In the genomic region with DNA sequence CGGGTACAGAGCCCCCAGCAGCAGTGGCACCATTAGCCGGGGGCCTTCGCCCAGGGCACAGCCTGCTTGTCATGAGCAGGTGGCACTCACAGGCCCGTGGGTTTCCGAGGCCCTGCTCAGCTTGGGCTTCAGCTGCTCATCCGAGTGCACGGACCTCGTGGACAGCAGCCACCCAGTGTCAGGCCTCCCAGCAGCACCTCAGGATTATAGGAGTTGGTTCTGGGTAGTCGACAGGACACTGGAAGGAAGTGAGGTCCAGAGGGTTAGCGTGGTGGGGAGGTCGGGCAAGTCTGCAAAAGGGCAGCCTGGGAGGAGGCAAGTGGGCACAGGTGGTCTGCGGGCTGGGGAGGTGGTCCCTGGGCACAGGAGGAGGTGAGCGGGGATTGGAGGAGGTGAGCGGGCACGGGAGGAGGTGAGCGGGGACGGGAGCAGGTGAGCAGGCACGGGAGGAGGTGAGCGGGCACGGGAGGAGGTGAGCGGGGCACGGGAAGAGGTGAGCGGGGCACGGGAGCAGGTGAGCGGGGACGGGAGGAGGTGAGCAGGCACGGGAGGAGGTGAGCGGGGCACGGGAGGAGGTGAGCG, we compare ENCODE assay signal across 16 cellular contexts. TPM values are rescaled to one million over a fixed set of nuclear protein-coding genes. Genes with fewer than 3 reads are reported as not detected.
DNase-seq lines count a peak whose midpoint lies in the region; ATAC-seq, FAIRE-seq and TF ChIP-seq lines count a peak whose summit lies in the region.
"Had no signal": no experiment of that assay in that cellular context is flagged by ENCODE, and none has a peak within 500 bp of the region (broad histone marks: within the 10 kb centered on the region; RNA-seq: fewer than 3 reads in every experiment).

No MANE protein-coding gene starts in this region.

- intact Hi-C loops in GM12878 (cut with micrococcal nuclease; ENCODE audit: unreplicated experiment) = no loop called here

- RAD21 ChIA-PET in GM12878 (lab: Charles Lee; ENCODE audit: unreplicated experiment) = no interaction called here

- H3K27ac ChIP-seq in HEK293 (ENCODE audit: extremely low read depth, low read depth, low read length) (no peak overlapping the region), GM12878 (ENCODE audit: control insufficient read depth, insufficient read depth) (no peak overlapping the region)
- H3K27ac ChIP-seq: A549, GM23248 had no signal

- no peak for ATAC-seq in GM12878
- ATAC-seq in stimulated activated effector memory CD8-positive, alpha-beta T cell treated with anti-CD3 and anti-CD28 coated beads, Interleukin-12 subunit alpha, Interleukin-12 subunit beta, amount 100 ng/mL, for 72 hours = no peak

- H3K27me3 ChIP-seq in GM12878 (replicated peaks in 1 of 2; ENCODE audit: control insufficient read depth in 2 of 2, insufficient read depth in 2 of 2, low read length in 1 of 2) = no peaks in the 10 kb centered on the region; a peak in 1 of 4 replicates

- H3K4me1 ChIP-seq in HEK293 (ENCODE audit: control insufficient read depth, insufficient read depth, low read length) (no peaks in the 10 kb centered on the region), GM12878 (ENCODE audit: control insufficient read depth, insufficient read depth, low read length) (peaks cover 21% of the 10 kb centered on the region)

- H3K9me3 ChIP-seq in HEK293 (ENCODE audit: control insufficient read depth, insufficient read depth, low read depth, low read length) = no peaks in the 10 kb centered on the region
- H3K9me3 ChIP-seq in GM12878 (replicated peaks; ENCODE audit: control insufficient read depth, insufficient read depth, low read length) = no peaks in the 10 kb centered on the region
- H3K9me3 ChIP-seq: A549, Caco-2 had no signal

- H3K4me3 Mint-ChIP-seq in stimulated activated effector memory CD8-positive, alpha-beta T cell treated with anti-CD3 and anti-CD28 coated beads, Interleukin-12 subunit alpha, Interleukin-12 subunit beta, amount 100 ng/mL, for 72 hours = no peak overlapping the region
- H3K4me3 Mint-ChIP-seq: CD14-positive monocyte; CD8-positive, alpha-beta memory T cell had no signal

- H3K79me2 ChIP-seq in GM12878 (ENCODE audit: control insufficient read depth, insufficient read depth, low read length) = no peaks in the 10 kb centered on the region

- CTCF ChIA-PET in HEK293 (lab: Yijun Ruan, JAX) (no interaction called here), GM12878 (lab: Yijun Ruan, JAX) (no interaction called here)

- no peak for TF ChIP-seq POLR2A in GM12878 (IDR thresholded peaks at IDR 0.05; ENCODE audit: low read depth, low read length)

- WGBS in GM12878 (ENCODE audit: insufficient coverage, insufficient replicate concordance, low lambda C conversion rate, missing lambda C conversion rate) = 82% methylated on average over 12 of the region's 30 CpGs

- H2AFZ ChIP-seq in GM12878 (ENCODE audit: control insufficient read depth, low read depth, low read length) = no peak overlapping the region
- H2AFZ ChIP-seq: GM23248 had no signal

- H3K4me3 ChIP-seq in HEK293 (ENCODE audit: low read depth, low read length) (no peak overlapping the region), GM12878 (no peak overlapping the region)
- H3K4me3 ChIP-seq: A549, GM23248 had no signal

- no peaks in the 10 kb centered on the region for H3K9me3 Mint-ChIP-seq in stimulated activated effector memory CD8-positive, alpha-beta T cell treated with anti-CD3 and anti-CD28 coated beads, Interleukin-12 subunit alpha, Interleukin-12 subunit beta, amount 100 ng/mL, for 72 hours
- H3K9me3 Mint-ChIP-seq: CD8-positive, alpha-beta memory T cell had no signal

- no peak for TF ChIP-seq RAD21 in GM12878 (IDR thresholded peaks at IDR 0.05; ENCODE audit: insufficient read depth, low read depth, low read length)

- POLR2A ChIA-PET in HEK293 (lab: Yijun Ruan, JAX) (no interaction called here), GM12878 (lab: Charles Lee) (no interaction called here)

- no peaks in the 10 kb centered on the region; the same call in 1 of the 2 replicates for H4K20me1 ChIP-seq in GM12878 (ENCODE audit: control insufficient read depth, insufficient read depth)

- SMC1A ChIA-PET in GM12878 (lab: Charles Lee; ENCODE audit: uncharacterized antibody, unreplicated experiment) = no interaction called here

- TF ChIP-seq EP300 in GM12878 (IDR thresholded peaks at IDR 0.05; ENCODE audit: borderline replicate concordance in 1 of 2, control insufficient read depth in 1 of 2, low read depth in 2 of 2, low read length in 2 of 2) = no peak

- TF ChIP-seq CTCF in HEK293 (tag by site-specific recombination; IDR thresholded peaks at IDR 0.05) (no peak), GM12878 (IDR thresholded peaks at IDR 0.05 in 2 of 3, conservative IDR thresholded peaks at IDR 0.05 in 1 of 3; ENCODE audit: control insufficient read depth in 2 of 3, extremely low read depth in 1 of 3, insufficient read depth in 1 of 3, low read depth in 3 of 3, low read length in 3 of 3) (no peak)

- in situ Hi-C loops in GM12878 (cut with MboI) = no loop called here

- no peak for FAIRE-seq in GM12878 (lab: Jason Lieb, UNC)
- FAIRE-seq: A549 had no signal

- H3K4me2 ChIP-seq in GM12878 (ENCODE audit: control insufficient read depth, insufficient read depth) = no peak overlapping the region
- H3K4me2 ChIP-seq: A549 had no signal

- H3K9ac ChIP-seq in GM12878 (ENCODE audit: control insufficient read depth, insufficient read depth, low read length) = no peak overlapping the region
- H3K9ac ChIP-seq: GM23248 had no signal

- H3K4me1 Mint-ChIP-seq in stimulated activated effector memory CD8-positive, alpha-beta T cell treated with anti-CD3 and anti-CD28 coated beads, Interleukin-12 subunit alpha, Interleukin-12 subunit beta, amount 100 ng/mL, for 72 hours = peaks cover 20% of the 10 kb centered on the region

- H3K27ac Mint-ChIP-seq in stimulated activated effector memory CD8-positive, alpha-beta T cell treated with anti-CD3 and anti-CD28 coated beads, Interleukin-12 subunit alpha, Interleukin-12 subunit beta, amount 100 ng/mL, for 72 hours = peak overlapping the region; percentile 37
- H3K27ac Mint-ChIP-seq: CD14-positive monocyte; CD8-positive, alpha-beta memory T cell had no signal

- H3K36me3 Mint-ChIP-seq in stimulated activated effector memory CD8-positive, alpha-beta T cell treated with anti-CD3 and anti-CD28 coated beads, Interleukin-12 subunit alpha, Interleukin-12 subunit beta, amount 100 ng/mL, for 72 hours = peaks cover 8% of the 10 kb centered on the region

- no TSS peak for BruUV-seq in GM12878 (replicated peaks; lab: Mats Ljungman, UMichigan)

- peaks cover 0 to 3% of the 10 kb centered on the region in 2 experiments; a peak in 1 of 3 replicates for H3K36me3 ChIP-seq in HEK293 (ENCODE audit: control insufficient read depth in 2 of 2, insufficient read depth in 1 of 2, low read length in 2 of 2)
- no peaks in the 10 kb centered on the region for H3K36me3 ChIP-seq in GM12878 (ENCODE audit: control insufficient read depth in 2 of 2, insufficient read depth in 2 of 2, low read length in 1 of 2)

- DNase-seq in GM12878 (ENCODE audit: low read depth, low spot score) (no peak), myocyte (ENCODE audit: low read depth) (peak; percentile 30), NK-92 (lab: John Stamatoyannopoulos, UW; ENCODE audit: unreplicated experiment) (no peak)
- no peak for DNase-seq in stimulated activated effector memory CD8-positive, alpha-beta T cell treated with anti-CD3 and anti-CD28 coated beads, Interleukin-12 subunit alpha, Interleukin-12 subunit beta, amount 100 ng/mL, for 72 hours (ENCODE audit: low spot score in 2 of 2)
- DNase-seq in activated CD8-positive, alpha-beta memory T cell treated with anti-CD3 and anti-CD28 coated beads, Interleukin-2, amount 50 U/mL, for 4 hours = no peak
- DNase-seq: Caco-2; CD8-positive, alpha-beta memory T cell; DND-41; GF-D8; GM23248; H7 had no signal

RNA-seq across cellular contexts. Expression of a gene that starts 5.1 kb away (rescaled TPM):
- total RNA-seq in GM12878 (2013; cell fraction: nucleolus; rRNA removed) = 55.5 and 58.7 TPM in 2 replicates
- total RNA-seq in GM12878 (2014; rRNA removed) (22.5 and 23.4 TPM in 2 replicates), GM12878 (2014; rRNA removed; fragmentation: Illumina TruSeq; extraction: Trizol) (13.1 and 13.5 TPM in 2 replicates), GM12878 (2021) (39.6 and 46.9 TPM in 2 replicates), myocyte (8.1 and 10.8 TPM in 2 replicates)
- 2.9 TPM for polyA plus RNA-seq in GM12878 (2011; ENCODE audit: low read depth)
- polyA plus RNA-seq in GM12878 (2011; rRNA removed) (6.1 and 7.4 TPM in 2 replicates), GM12878 (2014; fragmentation: Illumina TruSeq; extraction: Trizol) (16.5 and 17.5 TPM in 2 replicates), GM12878 (2014; fragmentation: Nextera tagmentation; extraction: Ambion mirVana) (1 to 10 TPM in 1 of 2 experiments, under 1 TPM in 1; 0.29 to 1.1 TPM), GM12878 (2014; rRNA removed) (39.7 and 49.2 TPM in 2 replicates), GM12878 (2016; fragmentation: Nextera tagmentation; extraction: Ambion mirVana) (10 to 100 TPM; 17.6 to 19.7 TPM)
- polyA plus RNA-seq in GM12878 (2011; cell fraction: cytosol; rRNA removed) = 5.6 and 10.3 TPM in 2 replicates
- polyA plus RNA-seq in GM12878 (2011; cell fraction: nucleus; rRNA removed) = 210 and 211 TPM in 2 replicates
- 8.5 and 9.2 TPM in 2 replicates for polyA plus RNA-seq in GM12878 (2012)
- 1.2 and 1.4 TPM in 2 replicates for polyA minus RNA-seq in GM12878 (2011; rRNA and poly(A)+ RNA removed)
- polyA minus RNA-seq in GM12878 (2011; cell fraction: cytosol; rRNA and poly(A)+ RNA removed) = 3.2 TPM in 1 of 2 replicates, not detected in the other
- polyA minus RNA-seq in GM12878 (2011; cell fraction: nucleus; rRNA and poly(A)+ RNA removed) = 5.8 and 6.4 TPM in 2 replicates
- polyA plus RNA-seq in myocyte (2012) = 2.4 TPM
- polyA plus RNA-seq: CD14-positive monocyte had no signal

RNA-seq across cellular contexts. Expression of a gene that starts 10.0 kb away (rescaled TPM):
- total RNA-seq in GM12878 (2013; cell fraction: nucleolus; rRNA removed) = 555 and 566 TPM in 2 replicates
- total RNA-seq in GM12878 (2014; rRNA removed) = 7,892 and 9,428 TPM in 2 replicates
- total RNA-seq in GM12878 (2014; rRNA removed; fragmentation: Illumina TruSeq; extraction: Trizol) = 2,108 and 2,400 TPM in 2 replicates
- 4,034 and 4,132 TPM in 2 replicates for total RNA-seq in GM12878 (2021)
- polyA plus RNA-seq in GM12878 (2011; ENCODE audit: low read depth) = 2,666 TPM
- 1,025 and 2,315 TPM in 2 replicates for polyA plus RNA-seq in GM12878 (2011; rRNA removed)
- polyA plus RNA-seq in GM12878 (2011; cell fraction: cytosol; rRNA removed) = 3,460 and 6,315 TPM in 2 replicates
- polyA plus RNA-seq in GM12878 (2011; cell fraction: nucleus; rRNA removed) = 1,880 and 1,959 TPM in 2 replicates
- 4,925 and 6,484 TPM in 2 replicates for polyA plus RNA-seq in GM12878 (2012)
- 872 and 1,693 TPM in 2 replicates for polyA plus RNA-seq in GM12878 (2014; fragmentation: Illumina TruSeq; extraction: Trizol)
- 1,000 to 10,000 TPM in 1 of 2 experiments, 100 to 1,000 TPM in 1; 386 to 1,247 TPM for polyA plus RNA-seq in GM12878 (2014; fragmentation: Nextera tagmentation; extraction: Ambion mirVana)
- 6,764 and 8,907 TPM in 2 replicates for polyA plus RNA-seq in GM12878 (2014; rRNA removed)
- polyA plus RNA-seq in GM12878 (2016; fragmentation: Nextera tagmentation; extraction: Ambion mirVana) = 1,000 to 10,000 TPM; 2,572 to 2,650 TPM
- polyA minus RNA-seq in GM12878 (2011; rRNA and poly(A)+ RNA removed) = 392 and 1,069 TPM in 2 replicates
- polyA minus RNA-seq in GM12878 (2011; cell fraction: cytosol; rRNA and poly(A)+ RNA removed) = 929 and 1,175 TPM in 2 replicates
- polyA minus RNA-seq in GM12878 (2011; cell fraction: nucleus; rRNA and poly(A)+ RNA removed) = 344 and 499 TPM in 2 replicates
- total RNA-seq in myocyte = 4,195 and 7,550 TPM in 2 replicates
- 2,114 TPM for polyA plus RNA-seq in myocyte (2012)

RNA-seq across cellular contexts. Expression of a gene that starts 43.0 kb away (rescaled TPM):
- total RNA-seq in GM12878 (2013; cell fraction: nucleolus; rRNA removed) = not detected in 2 replicates
- total RNA-seq in GM12878 (2014; rRNA removed) = not detected in 2 replicates
- total RNA-seq in GM12878 (2014; rRNA removed; fragmentation: Illumina TruSeq; extraction: Trizol) = not detected in 2 replicates
- not detected in 2 replicates for total RNA-seq in GM12878 (2021)
- polyA plus RNA-seq in GM12878 (2011; ENCODE audit: low read depth) = not detected
- not detected in 2 replicates for polyA plus RNA-seq in GM12878 (2011; rRNA removed)
- polyA plus RNA-seq in GM12878 (2011; cell fraction: cytosol; rRNA removed) = not detected in 2 replicates
- polyA plus RNA-seq in GM12878 (2011; cell fraction: nucleus; rRNA removed) = 0.34 and 0.47 TPM in 2 replicates
- polyA plus RNA-seq in GM12878 (2012) = not detected in 2 replicates
- not detected in 2 replicates for polyA plus RNA-seq in GM12878 (2014; fragmentation: Illumina TruSeq; extraction: Trizol)
- not detected for polyA plus RNA-seq in GM12878 (2014; fragmentation: Nextera tagmentation; extraction: Ambion mirVana)
- not detected in 2 replicates for polyA plus RNA-seq in GM12878 (2014; rRNA removed)
- not detected for polyA plus RNA-seq in GM12878 (2016; fragmentation: Nextera tagmentation; extraction: Ambion mirVana)
- polyA minus RNA-seq in GM12878 (2011; rRNA and poly(A)+ RNA removed) = not detected in 2 replicates
- polyA minus RNA-seq in GM12878 (2011; cell fraction: cytosol; rRNA and poly(A)+ RNA removed) = not detected in 2 replicates
- polyA minus RNA-seq in GM12878 (2011; cell fraction: nucleus; rRNA and poly(A)+ RNA removed) = not detected in 2 replicates
- not detected in 2 replicates for total RNA-seq in myocyte
- polyA plus RNA-seq in myocyte (2012) = not detected
- total RNA-seq: CD8-positive, alpha-beta memory T cell; GM23248 had no signal
- polyA plus RNA-seq: AG04450; BJ; CD14-positive monocyte; CD8-positive, alpha-beta memory T cell; GM23248 had no signal
